In genomic region chr10:121683366-121683765, GRCh38 we compare ENCODE assay signal across 21 cellular contexts.
"Had no signal": no experiment of that assay in that cellular context is flagged by ENCODE, and none has a peak within 500 bp of the region (broad histone marks: within the 10 kb centered on the region; RNA-seq: fewer than 3 reads in every experiment).

No MANE protein-coding gene starts in this region.

- H3K4me3 Mint-ChIP-seq: activated CD8-positive, alpha-beta T cell treated with anti-CD3 and anti-CD28 coated beads, Interleukin-2, amount 10 ng/mL, durations not matched to agents 7 days and 5 days; activated naive CD8-positive, alpha-beta T cell treated with anti-CD3 and anti-CD28 coated beads, Interleukin-2, amount 10 ng/mL, durations not matched to agents 7 days and 5 days; T-helper 1 cell treated with Interleukin-12 subunit alpha and Interleukin-12 subunit beta and Interleukin-4 antibody, amounts not matched to agents 30 μg/mL and 1 μg/mL, for 36 hours had no signal

- H3K4me3 ChIP-seq: adrenal gland, breast epithelium, Peyer's patch had no signal

- H3K27me3 Mint-ChIP-seq: activated naive CD8-positive, alpha-beta T cell treated with anti-CD3 and anti-CD28 coated beads, Interleukin-2, amount 10 ng/mL, durations not matched to agents 7 days and 5 days had no signal

- H3K27me3 ChIP-seq: adrenal gland, Peyer's patch had no signal

- H3K36me3 Mint-ChIP-seq: activated naive CD8-positive, alpha-beta T cell treated with anti-CD3 and anti-CD28 coated beads, Interleukin-2, amount 10 ng/mL, durations not matched to agents 7 days and 5 days had no signal

- H3K36me3 ChIP-seq: adrenal gland, breast epithelium, Peyer's patch had no signal

- H3K4me1 ChIP-seq: adrenal gland, breast epithelium, Peyer's patch had no signal

- DNase-seq: activated CD4-positive, alpha-beta T cell treated with anti-CD3 and anti-CD28 coated beads for 48 hours; activated CD4-positive, alpha-beta T cell treated with anti-CD3 and anti-CD28 coated beads, Interleukin-2, amount 50 U/mL, for 4 hours; activated CD8-positive, alpha-beta memory T cell treated with anti-CD3 and anti-CD28 coated beads, Interleukin-2, amount 50 U/mL, for 48 hours; activated CD8-positive, alpha-beta T cell treated with anti-CD3 and anti-CD28 coated beads, Interleukin-2, amount 10 ng/mL, durations not matched to agents 7 days and 5 days; activated naive CD4-positive, alpha-beta T cell treated with anti-CD3 and anti-CD28 coated beads, Interleukin-2, amount 50 U/mL, for 16 hours; activated naive CD8-positive, alpha-beta T cell treated with anti-CD3 and anti-CD28 coated beads, Interleukin-2, amount 10 ng/mL, durations not matched to agents 7 days and 5 days; activated T-cell treated with anti-CD3 and anti-CD28 coated beads, Interleukin-2, amount 50 U/mL, for 1 hour; adrenal gland; anterior cingulate cortex; IMR-90; Kasumi-1; NCI-H187 treated with DMSO at 0.1 percent for 48 hours; NCI-H2081 treated with DMSO at 0.1 percent for 48 hours; NCI-H2171; NCI-H2227 treated with DMSO at 0.1 percent for 48 hours; NCI-H446 treated with DMSO at 0.1 percent for 48 hours; NCI-H524 treated with DMSO at 0.1 percent for 48 hours; Peyer's patch; SHP77 had no signal

- H3K27ac Mint-ChIP-seq: activated CD8-positive, alpha-beta T cell treated with anti-CD3 and anti-CD28 coated beads, Interleukin-2, amount 10 ng/mL, durations not matched to agents 7 days and 5 days; activated naive CD8-positive, alpha-beta T cell treated with anti-CD3 and anti-CD28 coated beads, Interleukin-2, amount 10 ng/mL, durations not matched to agents 7 days and 5 days; T-helper 1 cell treated with Interleukin-12 subunit alpha and Interleukin-12 subunit beta and Interleukin-4 antibody, amounts not matched to agents 30 μg/mL and 1 μg/mL, for 36 hours had no signal

- H3K4me1 Mint-ChIP-seq: activated naive CD8-positive, alpha-beta T cell treated with anti-CD3 and anti-CD28 coated beads, Interleukin-2, amount 10 ng/mL, durations not matched to agents 7 days and 5 days had no signal

- H3K27ac ChIP-seq: Peyer's patch had no signal

- H3K9me3 Mint-ChIP-seq: activated naive CD8-positive, alpha-beta T cell treated with anti-CD3 and anti-CD28 coated beads, Interleukin-2, amount 10 ng/mL, durations not matched to agents 7 days and 5 days had no signal

- H3K9me3 ChIP-seq: adrenal gland had no signal
